ENCODE assay signal across 31 cellular contexts in genomic region chr12:98852181-98852580, GRCh38.
"Had no signal": no experiment of that assay in that cellular context is flagged by ENCODE, and none has a peak within 500 bp of the region (broad histone marks: within the 10 kb centered on the region; RNA-seq: fewer than 3 reads in every experiment).

No MANE protein-coding gene starts in this region.

- ATAC-seq: activated CD4-positive, alpha-beta T cell treated with anti-CD3 and anti-CD28 coated beads for 36 hours; activated CD8-positive, alpha-beta memory T cell treated with anti-CD3 and anti-CD28 coated beads, Interleukin-2, amount 10 ng/mL, durations not matched to agents 7 days and 5 days; activated CD8-positive, alpha-beta T cell treated with anti-CD3 and anti-CD28 coated beads, Interleukin-2, amount 10 ng/mL, durations not matched to agents 7 days and 5 days; activated naive CD8-positive, alpha-beta T cell treated with anti-CD3 and anti-CD28 coated beads, Interleukin-2, amount 50 U/mL, for 24 hours; effector memory CD8-positive, alpha-beta T cell; foreskin keratinocyte; gastroesophageal sphincter; heart right ventricle; T-helper 17 cell had no signal

- H3K27ac ChIP-seq: adrenal gland, ascending aorta, breast epithelium, cardiac muscle cell, coronary artery, esophagus muscularis mucosa, foreskin keratinocyte, gastroesophageal sphincter, heart right ventricle had no signal

- H3K4me3 ChIP-seq: adrenal gland, ascending aorta, breast epithelium, cardiac muscle cell, coronary artery, esophagus muscularis mucosa, gastroesophageal sphincter, heart right ventricle had no signal

- H3K4me1 ChIP-seq: adrenal gland, ascending aorta, breast epithelium, esophagus muscularis mucosa, foreskin keratinocyte, gastroesophageal sphincter, heart right ventricle had no signal

- H3K9me3 ChIP-seq: adrenal gland, ascending aorta, breast epithelium, esophagus muscularis mucosa, gastroesophageal sphincter, heart right ventricle had no signal

- H3K27me3 ChIP-seq: adrenal gland, ascending aorta, breast epithelium, cardiac muscle cell, esophagus muscularis mucosa, foreskin keratinocyte, gastroesophageal sphincter had no signal

- DNase-seq: activated CD4-positive, alpha-beta memory T cell treated with anti-CD3 and anti-CD28 coated beads for 36 hours; activated CD4-positive, alpha-beta T cell treated with anti-CD3 and anti-CD28 coated beads for 36 hours; activated CD4-positive, alpha-beta T cell treated with anti-CD3 and anti-CD28 coated beads, Interleukin-2, amount 10 ng/mL, durations not matched to agents 24 days and 14 days; activated CD4-positive, CD25-positive, alpha-beta regulatory T cell; activated CD4-positive, CD25-positive, alpha-beta regulatory T cell treated with anti-CD3 and anti-CD28 coated beads, Interleukin-2, amount 50 U/mL, for 72 hours; activated CD8-positive, alpha-beta memory T cell treated with anti-CD3 and anti-CD28 coated beads, Interleukin-2, amount 10 ng/mL, durations not matched to agents 7 days and 5 days; activated CD8-positive, alpha-beta memory T cell treated with anti-CD3 and anti-CD28 coated beads, Interleukin-2, amount 50 U/mL, for 4 hours; activated CD8-positive, alpha-beta T cell treated with anti-CD3 and anti-CD28 coated beads, Interleukin-2, amount 10 ng/mL, durations not matched to agents 7 days and 5 days; activated effector memory CD4-positive, alpha-beta T cell treated with anti-CD3 and anti-CD28 coated beads, Interleukin-2, amount 50 U/mL, for 16 hours; activated naive CD4-positive, alpha-beta T cell treated with anti-CD3 and anti-CD28 coated beads for 36 hours; activated naive CD8-positive, alpha-beta T cell treated with anti-CD3 and anti-CD28 coated beads for 36 hours; activated naive CD8-positive, alpha-beta T cell treated with anti-CD3 and anti-CD28 coated beads, Interleukin-2, amount 50 U/mL, for 24 hours; activated T-cell treated with anti-CD3 and anti-CD28 coated beads, Interleukin-2, amount 50 U/mL, for 1 hour; activated T-cell treated with anti-CD3 and anti-CD28 coated beads, Interleukin-2, amount 50 U/mL, for 48 hours; adrenal gland; central memory CD4-positive, alpha-beta T cell; cerebellar nuclear complex; effector CD4-positive, alpha-beta T cell; effector memory CD8-positive, alpha-beta T cell; erythroblast; foreskin keratinocyte; heart right ventricle; T-helper 1 cell; T-helper 17 cell; T1000 had no signal

- H3K36me3 ChIP-seq: adrenal gland, ascending aorta, breast epithelium, cardiac muscle cell, esophagus muscularis mucosa, gastroesophageal sphincter, heart right ventricle had no signal
